Comparison of ENCODE assay signal across 8 cellular contexts in the genomic region with DNA sequence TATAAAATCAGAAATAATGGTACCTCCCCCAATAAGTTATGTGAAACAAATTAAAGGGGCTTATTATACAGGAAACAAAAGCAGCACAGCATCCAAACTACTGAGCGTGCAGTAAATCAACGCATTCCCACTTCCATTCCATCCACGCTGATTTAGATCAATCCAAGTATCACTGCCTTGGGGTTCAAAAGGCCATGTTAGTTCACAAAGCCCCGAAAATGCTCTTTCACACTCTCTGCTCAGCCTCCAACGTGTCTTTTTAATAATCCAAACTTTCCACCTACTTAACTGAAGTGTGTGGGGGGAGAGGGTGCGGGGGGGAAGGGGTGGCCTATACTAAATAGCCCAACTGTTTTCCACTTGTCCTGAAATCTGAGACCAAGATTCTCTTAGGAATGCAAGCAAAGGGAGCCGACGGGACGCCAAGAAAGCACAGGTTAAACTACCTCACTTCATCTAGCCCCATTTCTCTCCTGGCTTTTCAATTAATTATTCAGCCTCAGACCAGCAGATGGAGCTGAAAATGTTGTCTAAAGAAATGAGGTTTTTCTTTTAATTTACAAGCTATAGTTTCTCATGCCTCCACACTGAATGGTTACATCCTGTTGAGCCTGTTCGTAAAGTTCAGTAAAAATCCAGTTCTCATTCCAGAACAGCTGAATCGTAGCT. TPM values are rescaled to one million over a fixed set of nuclear protein-coding genes. Genes with fewer than 3 reads are reported as not detected.
DNase-seq lines count a peak whose midpoint lies in the region; ATAC-seq and TF ChIP-seq lines count a peak whose summit lies in the region.

No MANE protein-coding gene starts in this region.

- DNase-seq in SKM-1 treated with dmso at 0.1 percent for 144 hours (lab: John Stamatoyannopoulos, UW; ENCODE audit: unreplicated experiment) (peak; percentile 48), SKM-1 (lab: John Stamatoyannopoulos, UW; ENCODE audit: unreplicated experiment) (no peak), HFF-Myc (ENCODE audit: extremely low read depth, low read depth) (no peak), NCI-H2171 (lab: John Stamatoyannopoulos, UW) (peak; percentile 9), dedifferentiated amniotic fluid mesenchymal stem cell (ENCODE audit: extremely low spot score) (peak; percentile 65), mucosa of descending colon (peak in 1 of 3 donors; percentile 60), DMS153 treated with DMSO at 0.1 percent for 48 hours (lab: John Stamatoyannopoulos, UW; ENCODE audit: unreplicated experiment) (no peak), retina (no peak)

- no peaks in the 10 kb centered on the region for H3K9me3 ChIP-seq in mucosa of descending colon

- intact Hi-C loops in mucosa of descending colon (cut with DNase I, micrococcal nuclease) = no loop called here

- TF ChIP-seq CTCF in HFF-Myc (IDR thresholded peaks at IDR 0.05; ENCODE audit: low read depth, low read length, missing control alignments) = peak; percentile 26
- no peak for TF ChIP-seq CTCF in mucosa of descending colon (IDR thresholded peaks at IDR 0.05)

- H3K36me3 ChIP-seq in mucosa of descending colon (ENCODE audit: low read depth) = peaks cover 3% of the 10 kb centered on the region

- H3K4me3 ChIP-seq in HFF-Myc (replicated peaks; ENCODE audit: low read depth, low read length) (peak overlapping the region; percentile 94), mucosa of descending colon (peak overlapping the region; percentile 86)

- ATAC-seq in mucosa of descending colon = no peak

- peaks cover 22% of the 10 kb centered on the region for H3K4me1 ChIP-seq in mucosa of descending colon (ENCODE audit: low read depth)

RNA-seq across cellular contexts. Expression of gene NXT1, which starts 1.1 kb away (rescaled TPM):
- 10 to 100 TPM in 2 of 3 donors, 1 to 10 TPM in 1; 9.9 to 12.9 (median 10.6) TPM for total RNA-seq in mucosa of descending colon

RNA-seq across cellular contexts. Expression of gene GZF1, which starts 12.5 kb away (rescaled TPM):
- total RNA-seq in mucosa of descending colon = 10 to 100 TPM in 1 of 3 donors, 1 to 10 TPM in 2; 5.8 to 16.2 (median 9.3) TPM

Comparison
In these comparisons a context has a peak if more than half of its experiments do, and no peak if none do; other contexts are left out.
1. DNase-seq: peak in SKM-1 treated with dmso at 0.1 percent for 144 hours (single experiment), NCI-H2171 (single experiment) and dedifferentiated amniotic fluid mesenchymal stem cell (single experiment); none in SKM-1 (single experiment), HFF-Myc (single experiment), DMS153 treated with DMSO at 0.1 percent for 48 hours (single experiment) and retina (single experiment).